Comparison of ENCODE assay signal across 29 cellular contexts in genomic region chr1:109724933-109725332, GRCh38. TPM values are rescaled to one million over a fixed set of nuclear protein-coding genes. Genes with fewer than 3 reads are reported as not detected.
"Had no signal": no experiment of that assay in that cellular context is flagged by ENCODE, and none has a peak within 500 bp of the region (broad histone marks: within the 10 kb centered on the region; RNA-seq: fewer than 3 reads in every experiment).

No MANE protein-coding gene starts in this region.

- H3K9me3 ChIP-seq: esophagus muscularis mucosa, ovary, psoas muscle, spleen, thoracic aorta, tibial nerve, upper lobe of left lung had no signal

- H3K27ac ChIP-seq: coronary artery, esophagus muscularis mucosa, foreskin keratinocyte, ovary, psoas muscle, spleen, thoracic aorta, tibial nerve, upper lobe of left lung had no signal

- H3K27me3 ChIP-seq: esophagus muscularis mucosa, ovary, spleen, tibial nerve, upper lobe of left lung had no signal

- H3K4me3 ChIP-seq: coronary artery, esophagus muscularis mucosa, lung, ovary, psoas muscle, skin epidermis, spleen, thoracic aorta, tibial nerve, upper lobe of left lung had no signal

- H3K4me1 ChIP-seq: foreskin keratinocyte, psoas muscle, spleen, tibial nerve, upper lobe of left lung had no signal

- DNase-seq: dermis blood vessel endothelial cell; effector memory CD4-positive, alpha-beta T cell; foreskin keratinocyte; kidney; natural killer cell; occipital lobe; ovary; posterior cingulate gyrus; psoas muscle; right cardiac atrium; spleen; stimulated activated CD4-positive, alpha-beta T cell treated with anti-CD3 and anti-CD28 coated beads, Interleukin-4, amount 100 ng/mL, for 4 hours; stimulated activated naive CD8-positive, alpha-beta T cell treated with anti-CD3 and anti-CD28 coated beads, Interleukin-15, Interleukin-2, amounts not matched to agents 100 U/mL and 50 U/mL, for 24 hours; upper lobe of left lung had no signal

- ATAC-seq: foreskin keratinocyte; left lobe of liver; natural killer cell; psoas muscle; right cardiac atrium; stimulated activated memory B cell treated with anti-CD40 and anti-IgM and Interleukin-4, amounts not matched to agents 10 μg/mL and 1 μg/mL and 100 μg/mL, for 72 hours; stimulated activated naive CD8-positive, alpha-beta T cell treated with anti-CD3 and anti-CD28 coated beads, Interleukin-15, Interleukin-2, amounts not matched to agents 100 U/mL and 50 U/mL, for 24 hours had no signal

- H3K36me3 ChIP-seq: esophagus muscularis mucosa, ovary, spleen, thoracic aorta, tibial nerve, upper lobe of left lung had no signal

- FAIRE-seq: endothelial cell of umbilical vein, kidney, urothelium cell line had no signal

RNA-seq across cellular contexts. Expression of gene GSTM5, which starts 12.9 kb away (rescaled TPM):
- total RNA-seq: epithelial cell of proximal tubule, foreskin keratinocyte, mononuclear cell, renal cortical epithelial cell had no signal
- polyA plus RNA-seq: foreskin keratinocyte, neural cell had no signal

RNA-seq across cellular contexts. Expression of gene GSTM1, which starts 37.3 kb away (rescaled TPM):
- total RNA-seq: epithelial cell of proximal tubule, fibroblast of lung, kidney, left lobe of liver, lung, mononuclear cell, occipital lobe, thoracic aorta had no signal
- polyA plus RNA-seq: endothelial cell of umbilical vein, neural cell had no signal

RNA-seq across cellular contexts. Expression of gene EPS8L3, which starts 38.8 kb away (rescaled TPM):
- total RNA-seq: dermis blood vessel endothelial cell, endothelial cell of umbilical vein, epithelial cell of proximal tubule, fibroblast of lung, foreskin keratinocyte, mononuclear cell, occipital lobe, renal cortical epithelial cell, right cardiac atrium, tibial nerve had no signal
- polyA plus RNA-seq: endothelial cell of umbilical vein, fibroblast of lung, foreskin keratinocyte, neural cell, right cardiac atrium, spleen had no signal
